15 cellular contexts compared by ENCODE assay signal in genomic region chr12:57049890-57050289, GRCh38. TPM values are rescaled to one million over a fixed set of nuclear protein-coding genes. Genes with fewer than 3 reads are reported as not detected.
DNase-seq lines count a peak whose midpoint lies in the region; ATAC-seq and TF ChIP-seq lines count a peak whose summit lies in the region.
"Had no signal": no experiment of that assay in that cellular context is flagged by ENCODE, and none has a peak within 500 bp of the region (broad histone marks: within the 10 kb centered on the region; RNA-seq: fewer than 3 reads in every experiment).

Gene MYO1A, minus strand, starts transcription at chr12:57050129. Its CDS starts 1,806 bp downstream, at chr12:57048323.

- RAD21 ChIA-PET in HCT116 (lab: Charles Lee; ENCODE audit: low non-redundant PET in 1 of 2, low total read pairs in 2 of 2, uncharacterized antibody in 2 of 2, unreplicated experiment in 2 of 2) = no interaction called here

- H3K9me2 ChIP-seq in HCT116 (ENCODE audit: insufficient read depth) (no peaks in the 10 kb centered on the region), hepatocyte (replicated peaks; ENCODE audit: insufficient read depth) (no peaks in the 10 kb centered on the region)

- H3K4me2 ChIP-seq in HCT116 (ENCODE audit: low read length) (peak within 1 kb of the TSS; percentile 23; the same call in 1 of the 2 replicates), hepatocyte (peak within 1 kb of the TSS; percentile 73), smooth muscle cell (no peak within 1 kb of the TSS)

- H3K9ac ChIP-seq in HCT116 (ENCODE audit: low read length) = no peak within 1 kb of the TSS
- no peak within 1 kb of the TSS for H3K9ac ChIP-seq in smooth muscle cell (ENCODE audit: low read depth)
- H3K9ac ChIP-seq: parathyroid adenoma had no signal

- H3K79me2 ChIP-seq in HCT116 (ENCODE audit: insufficient read depth, low read length) (no peaks in the 10 kb centered on the region), hepatocyte (peaks cover 2% of the 10 kb centered on the region), smooth muscle cell (ENCODE audit: low read depth) (no peaks in the 10 kb centered on the region)
- H3K79me2 ChIP-seq: parathyroid adenoma had no signal

- H3K4me3 ChIP-seq in HCT116 (replicated peaks in 1 of 2; ENCODE audit: low read depth in 1 of 2, low read length in 2 of 2) (no peak within 1 kb of the TSS), SJCRH30 (no peak within 1 kb of the TSS), hepatocyte (no peak within 1 kb of the TSS), smooth muscle cell (peak within 1 kb of the TSS; percentile 32)

- H3F3A ChIP-seq in smooth muscle cell (ENCODE audit: low read depth) = peaks cover 3% of the 10 kb centered on the region

- ATAC-seq in HCT116 (peak; percentile 42; the same call in 1 of the 2 replicates), HG03457 (IDR thresholded peaks at IDR 0.05; ENCODE audit: unreplicated experiment) (no peak), HG03571 (IDR thresholded peaks at IDR 0.05; ENCODE audit: unreplicated experiment) (no peak), GM18870 (IDR thresholded peaks at IDR 0.05; ENCODE audit: unreplicated experiment) (no peak)
- ATAC-seq: T-cell had no signal

- H3K27me3 ChIP-seq in HCT116 (ENCODE audit: insufficient read depth, low read length) (no peaks in the 10 kb centered on the region; the same call in 1 of the 2 replicates), SJCRH30 (peaks cover 26% of the 10 kb centered on the region), hepatocyte (no peaks in the 10 kb centered on the region), smooth muscle cell (ENCODE audit: low read depth) (peaks cover 3% of the 10 kb centered on the region)

- POLR2A ChIA-PET in HCT116 (lab: Charles Lee) = no interaction called here

- TF ChIP-seq CTCF in HCT116 (IDR thresholded peaks at IDR 0.05 in 2 of 3, conservative IDR thresholded peaks at IDR 0.05 in 1 of 3; ENCODE audit: borderline replicate concordance in 1 of 3, insufficient read depth in 1 of 3, low read depth in 2 of 3, low read length in 2 of 3) = no peak
- TF ChIP-seq CTCF in hepatocyte (IDR thresholded peaks at IDR 0.05; ENCODE audit: poor library complexity) = no peak
- TF ChIP-seq CTCF in smooth muscle cell (IDR thresholded peaks at IDR 0.05; ENCODE audit: borderline replicate concordance, insufficient read depth, poor library complexity, severe bottlenecking) = no peak

- no peak within 1 kb of the TSS for H3K27ac ChIP-seq in HCT116 (ENCODE audit: low read depth, low read length)
- H3K27ac ChIP-seq in SJCRH30 = no peak within 1 kb of the TSS
- peak within 1 kb of the TSS; percentile 71 for H3K27ac ChIP-seq in hepatocyte
- no peak within 1 kb of the TSS for H3K27ac ChIP-seq in smooth muscle cell (ENCODE audit: low read depth)
- H3K27ac ChIP-seq: parathyroid adenoma had no signal

- H3K4me1 ChIP-seq in HCT116 (ENCODE audit: control insufficient read depth in 1 of 2, insufficient read depth in 2 of 2, low read length in 2 of 2) (peaks cover 4 to 26% of the 10 kb centered on the region in 2 experiments), SJCRH30 (peaks cover 11% of the 10 kb centered on the region; the same call in 1 of the 2 replicates), hepatocyte (ENCODE audit: insufficient read depth) (no peaks in the 10 kb centered on the region), smooth muscle cell (ENCODE audit: low read depth) (no peaks in the 10 kb centered on the region)
- H3K4me1 ChIP-seq: parathyroid adenoma had no signal

- no TSS peak for BruUV-seq in HCT116 (replicated peaks; lab: Mats Ljungman, UMichigan)

- no peaks in the 10 kb centered on the region for H4K20me1 ChIP-seq in HCT116 (ENCODE audit: insufficient read depth)
- H4K20me1 ChIP-seq in hepatocyte (ENCODE audit: insufficient read depth, poor library complexity, severe bottlenecking) = no peaks in the 10 kb centered on the region
- no peaks in the 10 kb centered on the region for H4K20me1 ChIP-seq in smooth muscle cell (ENCODE audit: low read depth)

- 22% methylated on average over 2 of the region's 2 CpGs for WGBS in hepatocyte (ENCODE audit: low lambda C conversion rate, missing lambda C conversion rate)
- 36% methylated on average over 2 of the region's 2 CpGs for WGBS in smooth muscle cell (ENCODE audit: low lambda C conversion rate)

- intact Hi-C loops in HCT116 (cut with micrococcal nuclease) = no loop called here

- CTCF ChIA-PET in HCT116 (lab: Charles Lee) = interaction anchor here (1.3 to 1.6 kb wide), 2 partner anchors 9 to 20 kb away, joined by 3 to 4 read pairs; no protein-coding TSS in a partner anchor

- DNase-seq in HCT116 (ENCODE audit: low read depth, low spot score) (no peak), SJCRH30 (peak; percentile 66 to 80), hepatocyte (ENCODE audit: low spot score) (peak; percentile 51), smooth muscle cell (lab: John Stamatoyannopoulos, UW; ENCODE audit: unreplicated experiment) (no peak)
- DNase-seq: activated CD4-positive, alpha-beta T cell treated with anti-CD3 and anti-CD28 coated beads, Interleukin-2, amount 50 U/mL, for 4 hours; activated gamma-delta T cell treated with Interleukin-2 at 50 U/mL for 16 hours; DMS153; kidney glomerular epithelial cell; NCI-H1092; substantia nigra; T-cell had no signal

- H2AFZ ChIP-seq in HCT116 (ENCODE audit: low read depth, low read length, poor library complexity, severe bottlenecking) (no peak within 1 kb of the TSS), hepatocyte (no peak within 1 kb of the TSS), smooth muscle cell (ENCODE audit: low read depth) (no peak within 1 kb of the TSS)
- H2AFZ ChIP-seq: parathyroid adenoma had no signal

- TF ChIP-seq POLR2A in HCT116 (IDR thresholded peaks at IDR 0.05; ENCODE audit: borderline replicate concordance, extremely low read depth, insufficient read depth, insufficient read length) = no peak

- H3K36me3 ChIP-seq in HCT116 (ENCODE audit: control insufficient read depth in 1 of 2, insufficient read depth in 2 of 2, low read length in 2 of 2) = no peaks in the 10 kb centered on the region
- H3K36me3 ChIP-seq in SJCRH30 = no peaks in the 10 kb centered on the region
- no peaks in the 10 kb centered on the region for H3K36me3 ChIP-seq in hepatocyte (replicated peaks; ENCODE audit: insufficient read depth, low read depth)
- no peaks in the 10 kb centered on the region for H3K36me3 ChIP-seq in smooth muscle cell (ENCODE audit: low read depth)

- no peak for TF ChIP-seq RAD21 in HCT116 (IDR thresholded peaks at IDR 0.05; ENCODE audit: low read depth)

- H3K9me3 ChIP-seq in HCT116 (ENCODE audit: control insufficient read depth in 1 of 2, insufficient read depth in 1 of 2, low read depth in 1 of 2, low read length in 2 of 2) (no peaks in the 10 kb centered on the region), SJCRH30 (replicated peaks) (peaks cover 10% of the 10 kb centered on the region), hepatocyte (ENCODE audit: low read depth) (no peaks in the 10 kb centered on the region), smooth muscle cell (replicated peaks; ENCODE audit: low read depth) (no peaks in the 10 kb centered on the region)

TF ChIP-seq in HCT116, 20 proteins besides CTCF, POLR2A, EP300 and RAD21:
- no peak for TF ChIP-seq JUND (IDR thresholded peaks at IDR 0.05)
- peak; percentile 81 for TF ChIP-seq REST (IDR thresholded peaks at IDR 0.05; ENCODE audit: low read depth)
- no peak for TF ChIP-seq SRF (IDR thresholded peaks at IDR 0.05; ENCODE audit: low read depth)

RNA-seq across cellular contexts. Expression of gene MYO1A, which starts in this region (rescaled TPM):
- total RNA-seq in HCT116 (2021; ENCODE audit: unreplicated experiment) (0.76 TPM), hepatocyte (28.3 and 29.2 TPM in 2 replicates), smooth muscle cell (not detected in 2 replicates)
- 0.49 and 0.69 TPM in 2 replicates for polyA plus RNA-seq in HCT116 (2012)
- 0.02 TPM in 1 of 2 replicates, not detected in the other for total RNA-seq in SJCRH30 (2014; rRNA removed; shearing (Covaris generic))
- polyA plus RNA-seq in hepatocyte (23.8 and 25.2 TPM in 2 replicates), smooth muscle cell (not detected in 2 replicates)

Comparison
In these comparisons a context has a peak if more than half of its experiments do, and no peak if none do; other contexts are left out.
1. RNA of gene MYO1A (total RNA-seq): 28.3 to 29.2 TPM in hepatocyte; 0.76 TPM in HCT116 (single experiment), 0.02 TPM in SJCRH30 and not detected in smooth muscle cell; every median in the first group is over 10 times any median in the second.
2. RNA of gene MYO1A (polyA plus RNA-seq): 23.8 to 25.2 TPM in hepatocyte; not detected in smooth muscle cell; every median in the first group is over 10 times any median in the second.
3. Peak in ATAC-seq and H3K4me2 ChIP-seq in HCT116; RNA of the gene not detected or under 1 TPM.
4. Peak in DNase-seq in SJCRH30; RNA of the gene not detected or under 1 TPM.